ENCODE assay signal across 9 cellular contexts in the genomic region with DNA sequence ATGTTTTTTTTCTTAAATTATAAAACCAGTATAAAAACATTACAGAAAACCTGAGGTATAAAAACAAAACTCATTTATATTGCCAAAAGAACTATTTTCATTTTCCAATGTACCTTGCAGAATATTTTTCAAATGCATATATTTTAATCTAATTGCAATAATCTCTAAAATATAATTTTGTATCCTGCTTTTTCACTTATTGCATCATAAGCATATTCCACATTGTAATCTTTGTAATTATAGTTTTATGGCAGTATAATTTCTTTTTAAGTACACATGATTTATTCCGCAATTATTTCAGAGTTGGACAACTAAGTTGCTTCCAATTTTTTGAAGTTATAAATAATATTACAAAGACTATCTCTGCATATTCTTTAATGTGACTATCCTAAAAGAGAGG.
"Had no signal": no experiment of that assay in that cellular context is flagged by ENCODE, and none has a peak within 500 bp of the region (broad histone marks: within the 10 kb centered on the region; RNA-seq: fewer than 3 reads in every experiment).

No MANE protein-coding gene starts in this region.

- H3K9me3 ChIP-seq: HAP-1 had no signal

- H3K4me3 Mint-ChIP-seq: HFFc6, IgD-negative memory B cell had no signal

- H3K4me3 ChIP-seq: GM23248, HAP-1 had no signal

- H3K9me3 Mint-ChIP-seq: HFFc6 had no signal

- H3K27ac ChIP-seq: GM23248, HL-60 had no signal

- H3K27ac Mint-ChIP-seq: HFFc6, IgD-negative memory B cell had no signal

- H3K4me1 Mint-ChIP-seq: IgD-negative memory B cell had no signal

- H3K27me3 Mint-ChIP-seq: IgD-negative memory B cell had no signal

- H2AFZ ChIP-seq: GM23248 had no signal

- ATAC-seq: HCT116 had no signal

- H3K4me1 ChIP-seq: HAP-1 had no signal

- DNase-seq: GM23248, GOT3, H7, HFFc6, KG1 had no signal

- H3K9ac ChIP-seq: GM23248 had no signal
